In the genomic region with DNA sequence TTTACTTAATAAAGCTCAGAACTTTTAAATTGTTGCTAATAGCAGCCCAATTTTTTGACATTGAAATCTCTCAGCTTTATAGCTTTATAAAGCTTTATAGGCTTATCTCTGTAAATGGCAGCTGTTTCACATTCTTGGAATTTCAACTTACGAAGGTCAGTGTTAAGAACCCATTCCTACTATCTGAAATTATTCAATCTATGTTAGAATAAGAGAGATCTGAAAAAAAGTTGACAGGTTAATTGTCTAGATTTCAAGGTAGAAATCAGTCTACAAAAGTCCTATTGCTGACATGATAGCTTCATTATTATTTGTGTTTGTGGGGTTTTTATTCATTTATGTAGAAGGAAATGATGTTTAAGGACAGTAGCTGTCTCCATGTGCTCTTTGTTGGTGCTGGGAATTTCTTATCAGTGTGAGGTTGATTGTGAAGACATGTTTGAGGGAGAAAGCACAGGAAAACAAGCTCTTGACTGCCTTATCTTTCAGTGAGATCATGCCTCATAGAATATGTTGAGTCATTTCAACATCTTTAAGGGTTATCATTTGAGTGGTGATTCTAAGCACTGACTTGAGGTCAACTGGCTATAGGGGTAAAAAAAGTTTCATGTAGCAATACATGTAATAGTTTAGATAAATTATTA, we compare ENCODE assay signal across 25 cellular contexts.
DNase-seq lines count a peak whose midpoint lies in the region; ATAC-seq, FAIRE-seq and TF ChIP-seq lines count a peak whose summit lies in the region.
"Had no signal": no experiment of that assay in that cellular context is flagged by ENCODE, and none has a peak within 500 bp of the region (broad histone marks: within the 10 kb centered on the region; RNA-seq: fewer than 3 reads in every experiment).

No MANE protein-coding gene starts in this region.

- H3K4me3 ChIP-seq in HUES6 (ENCODE audit: low read depth, low read length) (no peak overlapping the region), astrocyte (ENCODE audit: insufficient read depth, low read depth, low read length) (no peak overlapping the region), keratinocyte (ENCODE audit: control insufficient read depth in 2 of 3, extremely low read depth in 1 of 3, insufficient read depth in 2 of 3, low read depth in 1 of 3, low read length in 3 of 3) (no peak overlapping the region), spleen (no peak overlapping the region), upper lobe of right lung (no peak overlapping the region)
- H3K4me3 ChIP-seq: coronary artery, gastrocnemius medialis, MG63, tibial nerve had no signal

- no peaks in the 10 kb centered on the region for H4K20me1 ChIP-seq in astrocyte (ENCODE audit: insufficient read depth, low read length)
- no peaks in the 10 kb centered on the region for H4K20me1 ChIP-seq in keratinocyte (ENCODE audit: control insufficient read depth, extremely low read depth, insufficient read depth, low read length)

- no peak for TF ChIP-seq CTCF in astrocyte (IDR thresholded peaks at IDR 0.05; ENCODE audit: insufficient read depth, low read depth, low read length)
- TF ChIP-seq CTCF in keratinocyte (optimal IDR thresholded peaks at IDR 0.05 in 1 of 3, IDR thresholded peaks at IDR 0.05 in 1 of 3, conservative IDR thresholded peaks at IDR 0.05 in 1 of 3; ENCODE audit: extremely low read depth in 1 of 3, insufficient read depth in 2 of 3, low read length in 3 of 3): no peak
- TF ChIP-seq CTCF in spleen (IDR thresholded peaks at IDR 0.05 in 8 of 11, conservative IDR thresholded peaks at IDR 0.05 in 3 of 11): no peak
- TF ChIP-seq CTCF in upper lobe of right lung (IDR thresholded peaks at IDR 0.05): no peak

- peak overlapping the region; percentile 7 for H3K9ac ChIP-seq in HUES6 (ENCODE audit: low read length)
- no peak overlapping the region for H3K9ac ChIP-seq in astrocyte (ENCODE audit: low read length)
- H3K9ac ChIP-seq in keratinocyte (ENCODE audit: control insufficient read depth, extremely low read depth, insufficient read depth, low read length): no peak overlapping the region

- no peaks in the 10 kb centered on the region for H3K27me3 Mint-ChIP-seq in astrocyte (ENCODE audit: low read depth, unreplicated experiment)
- H3K27me3 Mint-ChIP-seq: CD8-positive, alpha-beta memory T cell; IgD-negative memory B cell; progenitor cell of endocrine pancreas; stimulated activated naive CD8-positive, alpha-beta T cell treated with anti-CD3 and anti-CD28 coated beads, Interleukin-15, amount 100 ng/mL, for 72 hours had no signal

- no peaks in the 10 kb centered on the region for H3K79me2 ChIP-seq in astrocyte (ENCODE audit: insufficient read depth, low read length)
- no peaks in the 10 kb centered on the region for H3K79me2 ChIP-seq in keratinocyte (ENCODE audit: control insufficient read depth, insufficient read depth, low read length)

- 22 to 61% (median 48%) methylated on average over 1 of the region's 1 CpG for WGBS in spleen, 5 donors

- peak overlapping the region; percentile 93 for H3K27ac Mint-ChIP-seq in astrocyte (ENCODE audit: unreplicated experiment)
- H3K27ac Mint-ChIP-seq: CD8-positive, alpha-beta memory T cell; IgD-negative memory B cell; nephron progenitor cell; progenitor cell of endocrine pancreas; stimulated activated naive CD8-positive, alpha-beta T cell treated with anti-CD3 and anti-CD28 coated beads, Interleukin-15, amount 100 ng/mL, for 72 hours had no signal

- no peaks in the 10 kb centered on the region for H3K36me3 ChIP-seq in HUES6 (ENCODE audit: control insufficient read depth, insufficient read depth, low read length)
- no peaks in the 10 kb centered on the region for H3K36me3 ChIP-seq in astrocyte (ENCODE audit: insufficient read depth, low read length)
- no peaks in the 10 kb centered on the region for H3K36me3 ChIP-seq in keratinocyte (ENCODE audit: control insufficient read depth in 2 of 2, extremely low read depth in 1 of 2, insufficient read depth in 2 of 2, low read length in 2 of 2)
- no peaks in the 10 kb centered on the region for H3K36me3 ChIP-seq in spleen
- no peaks in the 10 kb centered on the region for H3K36me3 ChIP-seq in upper lobe of right lung
- H3K36me3 ChIP-seq: gastrocnemius medialis, MG63, tibial nerve had no signal

- no peaks in the 10 kb centered on the region for H3K36me3 Mint-ChIP-seq in astrocyte (ENCODE audit: low read depth, unreplicated experiment)
- H3K36me3 Mint-ChIP-seq: CD8-positive, alpha-beta memory T cell; IgD-negative memory B cell had no signal

- no peak overlapping the region for H3K4me3 Mint-ChIP-seq in astrocyte (ENCODE audit: unreplicated experiment)
- H3K4me3 Mint-ChIP-seq: CD8-positive, alpha-beta memory T cell; H9; IgD-negative memory B cell; nephron progenitor cell; stimulated activated naive CD8-positive, alpha-beta T cell treated with anti-CD3 and anti-CD28 coated beads, Interleukin-15, amount 100 ng/mL, for 72 hours had no signal

- H3K27ac ChIP-seq in HUES6 (ENCODE audit: low read depth, low read length) (0 out of 2 replicates have a peak overlapping the region, but pooled peaks have one; percentile 34), astrocyte (ENCODE audit: low read depth, low read length) (peak overlapping the region; percentile 31), keratinocyte (ENCODE audit: control insufficient read depth, insufficient read depth, low read length) (no peak overlapping the region), spleen (peak overlapping the region in 6 of 8 donors; percentile 26 to 79 (median 63)), upper lobe of right lung (no peak overlapping the region)
- H3K27ac ChIP-seq: coronary artery, gastrocnemius medialis, tibial nerve had no signal

- H3K4me2 ChIP-seq in astrocyte (ENCODE audit: low read length) (peak overlapping the region; percentile 9), keratinocyte (ENCODE audit: control insufficient read depth, extremely low read depth, insufficient read depth, low read depth, low read length) (no peak overlapping the region)

- no peaks in the 10 kb centered on the region for H3K9me1 ChIP-seq in keratinocyte (ENCODE audit: control insufficient read depth, extremely low read depth, insufficient read depth, low read length)

- TF ChIP-seq POLR2A in spleen (IDR thresholded peaks at IDR 0.05): no peak

- H3K4me1 Mint-ChIP-seq in astrocyte (ENCODE audit: low read depth, unreplicated experiment): peaks cover 21% of the 10 kb centered on the region
- H3K4me1 Mint-ChIP-seq: CD8-positive, alpha-beta memory T cell; IgD-negative memory B cell; nephron progenitor cell; stimulated activated naive CD8-positive, alpha-beta T cell treated with anti-CD3 and anti-CD28 coated beads, Interleukin-15, amount 100 ng/mL, for 72 hours had no signal

- H3K9me3 Mint-ChIP-seq in astrocyte (ENCODE audit: unreplicated experiment): no peaks in the 10 kb centered on the region
- H3K9me3 Mint-ChIP-seq: H9; nephron progenitor cell; stimulated activated naive CD8-positive, alpha-beta T cell treated with anti-CD3 and anti-CD28 coated beads, Interleukin-15, amount 100 ng/mL, for 72 hours had no signal

- H3K4me1 ChIP-seq in HUES6 (ENCODE audit: control insufficient read depth, insufficient read depth, low read length) (peaks cover 24% of the 10 kb centered on the region), astrocyte (ENCODE audit: insufficient read depth, low read length) (no peaks in the 10 kb centered on the region), keratinocyte (ENCODE audit: control insufficient read depth, extremely low read depth, insufficient read depth, low read length) (no peaks in the 10 kb centered on the region), spleen (peaks cover 5 to 18% (median 8%) of the 10 kb centered on the region in 6 donors), upper lobe of right lung (peaks cover 4% of the 10 kb centered on the region)
- H3K4me1 ChIP-seq: tibial nerve had no signal

- H3K9me3 ChIP-seq in HUES6 (ENCODE audit: control insufficient read depth, insufficient read depth, low read depth, low read length): no peaks in the 10 kb centered on the region
- no peaks in the 10 kb centered on the region for H3K9me3 ChIP-seq in astrocyte (ENCODE audit: insufficient read depth, low read depth, low read length)
- no peaks in the 10 kb centered on the region for H3K9me3 ChIP-seq in keratinocyte (ENCODE audit: control insufficient read depth, low read depth, low read length)
- H3K9me3 ChIP-seq in spleen: peaks cover 0 to 10% (median 0%) of the 10 kb centered on the region in 8 donors
- H3K9me3 ChIP-seq in upper lobe of right lung: no peaks in the 10 kb centered on the region
- H3K9me3 ChIP-seq: gastrocnemius medialis, MG63, tibial nerve had no signal

- FAIRE-seq in astrocyte (lab: Jason Lieb, UNC) (peak; percentile 34), keratinocyte (lab: Jason Lieb, UNC) (peak; percentile 5)
- FAIRE-seq: TTC549 had no signal

- dilution Hi-C loops in keratinocyte (cut with MboI; ENCODE audit: extremely low pct_ligation_motif_present, low sequenced_read_pairs): no loop called here

- H2AFZ ChIP-seq in astrocyte (ENCODE audit: low read depth, low read length) (no peak overlapping the region), keratinocyte (ENCODE audit: control insufficient read depth, low read length) (no peak overlapping the region)

- intact Hi-C loops in spleen (cut with DNase I; ENCODE audit: low total_unique reads): no loop called here
- intact Hi-C loops in upper lobe of right lung (cut with DNase I): no loop called here

- ATAC-seq in upper lobe of right lung (no peak), GM21717 (IDR thresholded peaks at IDR 0.05; ENCODE audit: unreplicated experiment) (no peak), esophagus mucosa (no peak)
- ATAC-seq: gastrocnemius medialis; stimulated activated naive CD8-positive, alpha-beta T cell treated with anti-CD3 and anti-CD28 coated beads, Interleukin-15, amount 100 ng/mL, for 72 hours had no signal

- DNase-seq in astrocyte (ENCODE audit: low read depth): peak; percentile 48
- no peak for DNase-seq in keratinocyte (ENCODE audit: low read depth, low spot score)
- DNase-seq in spleen: no peak
- DNase-seq in upper lobe of right lung: no peak
- DNase-seq: activated naive CD4-positive, alpha-beta T cell treated with anti-CD3 and anti-CD28 coated beads, Interleukin-2, amount 50 U/mL, for 16 hours; AML-193; aorta; CD8-positive, alpha-beta memory T cell; DMS79; gastrocnemius medialis; H9; MG63; NCI-H1436; NCI-H526; nephron progenitor cell; stimulated activated CD4-positive, alpha-beta T cell treated with anti-CD3 and anti-CD28 coated beads, Interleukin-4, amount 100 ng/mL, for 24 hours; stimulated activated naive CD8-positive, alpha-beta T cell treated with anti-CD3 and anti-CD28 coated beads, Interleukin-15, amount 100 ng/mL, for 72 hours had no signal

- no peaks in the 10 kb centered on the region for H3K27me3 ChIP-seq in HUES6 (ENCODE audit: control insufficient read depth, insufficient read depth, low read length)
- H3K27me3 ChIP-seq in astrocyte (ENCODE audit: insufficient read depth, low read length): no peaks in the 10 kb centered on the region
- H3K27me3 ChIP-seq in keratinocyte (ENCODE audit: control insufficient read depth, extremely low read depth, insufficient read depth, low read length): no peaks in the 10 kb centered on the region
- no peaks in the 10 kb centered on the region for H3K27me3 ChIP-seq in spleen (replicated peaks in 1 of 7)
- no peaks in the 10 kb centered on the region for H3K27me3 ChIP-seq in upper lobe of right lung
- H3K27me3 ChIP-seq: gastrocnemius medialis, MG63, tibial nerve had no signal

Comparison
In these comparisons a context has a peak if more than half of its experiments do, and no peak if none do; other contexts are left out.
1. H3K27ac ChIP-seq: peak in HUES6 (single experiment), astrocyte (single experiment) and spleen (6 of 8); none in keratinocyte (single experiment) and upper lobe of right lung (single experiment).